Comparison of ENCODE assay signal across 9 cellular contexts in the genomic region with DNA sequence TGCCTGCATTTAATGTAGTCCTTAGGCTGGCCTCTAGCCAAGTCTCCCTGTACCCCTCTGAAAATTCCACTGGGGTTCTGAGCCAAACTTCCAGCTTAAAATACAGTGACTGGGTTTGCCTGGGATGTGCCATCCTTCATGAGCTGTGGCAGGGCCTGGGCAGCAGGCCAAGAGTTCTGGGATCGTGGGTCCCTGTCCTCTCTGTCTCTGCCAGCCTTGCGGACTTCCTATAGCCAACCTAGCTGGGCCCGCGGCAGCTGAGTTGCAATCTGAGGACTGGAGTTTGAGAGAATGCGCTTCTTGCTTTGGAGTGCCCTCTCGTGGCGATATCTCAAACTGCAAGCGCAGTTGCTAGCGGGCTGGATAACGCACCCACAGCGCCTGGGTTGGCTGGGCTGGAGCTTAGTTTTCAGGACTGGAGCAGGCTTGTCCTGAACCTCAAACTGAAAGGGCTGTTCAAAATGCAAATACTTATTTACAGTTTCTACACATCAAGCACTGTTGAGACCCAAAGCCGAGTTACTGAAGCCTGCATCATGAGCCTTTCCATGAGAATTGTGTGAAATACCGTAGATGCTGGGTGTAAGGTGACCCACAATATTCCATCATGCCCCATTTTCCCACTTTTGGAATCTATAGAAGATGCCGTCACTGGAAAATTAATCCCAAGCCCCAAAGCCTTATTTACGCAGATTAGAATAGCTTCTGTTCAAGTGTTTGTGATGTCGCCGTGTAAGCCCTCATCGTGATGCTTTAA. TPM values are rescaled to one million over a fixed set of nuclear protein-coding genes. Genes with fewer than 3 reads are reported as not detected.
A peak's percentile ranks its signal among the peaks of the same experiment; 100 is the strongest.
DNase-seq lines count a peak whose midpoint lies in the region; ATAC-seq, FAIRE-seq and TF ChIP-seq lines count a peak whose summit lies in the region.
"Had no signal": no experiment of that assay in that cellular context is flagged by ENCODE, and none has a peak within 500 bp of the region (broad histone marks: within the 10 kb centered on the region; RNA-seq: fewer than 3 reads in every experiment).

No MANE protein-coding gene starts in this region.

- no peak for FAIRE-seq in pancreas (lab: Jason Lieb, UNC)

- H3K4me3 ChIP-seq in SJCRH30 (no peak overlapping the region), gastroesophageal sphincter (no peak overlapping the region), pancreas (no peak overlapping the region), transverse colon (no peak overlapping the region)

- TF ChIP-seq CTCF in gastroesophageal sphincter (IDR thresholded peaks at IDR 0.05) (peak; percentile 92 to 98 (median 94)), pancreas (IDR thresholded peaks at IDR 0.05) (peak; percentile 93 to 97 (median 94)), transverse colon (IDR thresholded peaks at IDR 0.05) (peak; percentile 94 to 98 (median 97))

- H3K27me3 ChIP-seq in SJCRH30 (peaks cover 6% of the 10 kb centered on the region; the same call in 1 of the 2 replicates), gastroesophageal sphincter (peaks cover 4% of the 10 kb centered on the region), pancreas (no peaks in the 10 kb centered on the region), transverse colon (no peaks in the 10 kb centered on the region)

- TF ChIP-seq POLR2A in gastroesophageal sphincter (IDR thresholded peaks at IDR 0.05): no peak
- TF ChIP-seq POLR2A in transverse colon (IDR thresholded peaks at IDR 0.05): no peak

- ATAC-seq in GM21526 (IDR thresholded peaks at IDR 0.05; ENCODE audit: low FRiP score, unreplicated experiment): peak; percentile 56
- peak; percentile 85 for ATAC-seq in gastroesophageal sphincter
- peak; percentile 95 to 99 (median 98) for ATAC-seq in pancreas

- no peak overlapping the region for H3K27ac ChIP-seq in SJCRH30
- H3K27ac ChIP-seq in gastroesophageal sphincter: no peak overlapping the region
- H3K27ac ChIP-seq in pancreas: no peak overlapping the region
- H3K27ac ChIP-seq in transverse colon: no peak overlapping the region
- H3K27ac ChIP-seq: epithelial cell of prostate had no signal

- DNase-seq in DMS153 treated with DMSO at 0.1 percent for 48 hours (lab: John Stamatoyannopoulos, UW; ENCODE audit: unreplicated experiment) (peak; percentile 41), LoVo (ENCODE audit: low spot score) (peak; percentile 76), SJCRH30 (peak; percentile 85 to 93), pancreas (peak; percentile 73 to 97 (median 90)), transverse colon (peak; percentile 92)
- peak; percentile 74 for DNase-seq in activated effector memory CD4-positive, alpha-beta T cell treated with Interleukin-2 at 50 U/mL for 16 hours

- no peak for TF ChIP-seq EP300 in gastroesophageal sphincter (IDR thresholded peaks at IDR 0.05)
- TF ChIP-seq EP300 in transverse colon (IDR thresholded peaks at IDR 0.05; ENCODE audit: low read depth): no peak

- H3K9me3 ChIP-seq in SJCRH30 (replicated peaks) (peaks cover 7% of the 10 kb centered on the region), gastroesophageal sphincter (no peaks in the 10 kb centered on the region), pancreas (no peaks in the 10 kb centered on the region), transverse colon (no peaks in the 10 kb centered on the region)

- intact Hi-C loops in pancreas (cut with DNase I): loop anchor here in 2 of 3 donors (5.0 kb wide), 1 partner anchor 99 kb away; no protein-coding TSS in a partner anchor
- intact Hi-C loops in transverse colon (cut with DNase I; ENCODE audit: low total_unique reads): loop anchor here (5.0 kb wide), 1 partner anchor 99 kb away; no protein-coding TSS in a partner anchor

- WGBS in gastroesophageal sphincter (ENCODE audit: low coverage in 1 of 2), 2 donors: 56 to 64% methylated on average over 9 of the region's 18 CpGs
- 25 to 28% methylated on average over 18 of the region's 18 CpGs for WGBS in pancreas, 2 donors
- WGBS in transverse colon (ENCODE audit: low coverage in 1 of 2), 2 donors: 30 to 80% methylated on average over 1 to 18 of the region's 18 CpGs

- no peaks in the 10 kb centered on the region for H3K4me1 ChIP-seq in SJCRH30
- H3K4me1 ChIP-seq in gastroesophageal sphincter: peaks cover 0 to 8% (median 0%) of the 10 kb centered on the region in 3 donors
- H3K4me1 ChIP-seq in pancreas: no peaks in the 10 kb centered on the region
- no peaks in the 10 kb centered on the region for H3K4me1 ChIP-seq in transverse colon

- in situ Hi-C loops in transverse colon (cut with MboI; ENCODE audit: low pct_ligation_motif_present in 1 of 4, low pct_unique_long_range_greater_than_20kb in 1 of 4, low sequenced_read_pairs in 3 of 4): loop anchor here (5.0 to 10.0 kb wide), 3 partner anchors 94 to 102 kb away; no protein-coding TSS in a partner anchor

- H3K36me3 ChIP-seq in SJCRH30 (no peaks in the 10 kb centered on the region), gastroesophageal sphincter (no peaks in the 10 kb centered on the region), pancreas (no peaks in the 10 kb centered on the region), transverse colon (no peaks in the 10 kb centered on the region)

RNA-seq across cellular contexts. Expression of a gene that starts 7.3 kb away (rescaled TPM):
- 24.2 and 24.4 TPM in 2 replicates for total RNA-seq in SJCRH30 (2014; rRNA removed; shearing (Covaris generic))
- total RNA-seq in gastroesophageal sphincter (10 to 100 TPM; 25.7 to 67.2 (median 52.2) TPM), pancreas (10 to 100 TPM in 3 of 6 donors, 1 to 10 TPM in 3; 5.4 to 20.2 (median 10.0) TPM), transverse colon (100 to 1,000 TPM in 1 of 4 donors, 10 to 100 TPM in 2, not detected in 1; 32.8 to 108 (median 74.6) TPM)
- polyA plus RNA-seq in pancreas: 10 to 100 TPM; 38.7 to 90.7 TPM

RNA-seq across cellular contexts. Expression of a gene that starts 26.2 kb away (rescaled TPM):
- total RNA-seq in SJCRH30 (2014; rRNA removed; shearing (Covaris generic)): 0.55 and 0.81 TPM in 2 replicates
- total RNA-seq in gastroesophageal sphincter (100 to 1,000 TPM in 3 of 4 donors, 10 to 100 TPM in 1; 61.2 to 247 (median 175) TPM), pancreas (10 to 100 TPM in 4 of 6 donors, 1 to 10 TPM in 2; 8.1 to 21.4 (median 12.1) TPM), transverse colon (1,000 to 10,000 TPM in 1 of 4 donors, 100 to 1,000 TPM in 3; 124 to 1,625 (median 472) TPM)
- 10 to 100 TPM; 61.4 to 78.9 TPM for polyA plus RNA-seq in pancreas

RNA-seq across cellular contexts. Expression of a gene that starts 37.4 kb away (rescaled TPM):
- total RNA-seq in SJCRH30 (2014; rRNA removed; shearing (Covaris generic)): 35.5 and 47.1 TPM in 2 replicates
- total RNA-seq in gastroesophageal sphincter: 1 to 10 TPM in 2 of 4 donors, under 1 TPM in 2; 0.12 to 6.5 (median 1.4) TPM
- 1 to 10 TPM in 1 of 6 donors, under 1 TPM in 5; 0.56 to 1.3 (median 0.66) TPM for total RNA-seq in pancreas
- polyA plus RNA-seq in pancreas: 1 to 10 TPM in 1 of 2 donors, under 1 TPM in 1; 0.19 to 1.2 TPM
- not detected for total RNA-seq in transverse colon

RNA-seq across cellular contexts. Expression of a gene that starts 55.6 kb away (rescaled TPM):
- 9.5 and 11.9 TPM in 2 replicates for total RNA-seq in SJCRH30 (2014; rRNA removed; shearing (Covaris generic))
- total RNA-seq in gastroesophageal sphincter: 1 to 10 TPM; 3.4 to 9.3 (median 7.4) TPM
- total RNA-seq in pancreas: 1 to 10 TPM; 3.8 to 8.7 (median 6.8) TPM
- polyA plus RNA-seq in pancreas: 10 to 100 TPM; 14.1 to 14.3 TPM
- 10 to 100 TPM in 3 of 4 donors, not detected in 1; 12.3 to 21.3 (median 17.9) TPM for total RNA-seq in transverse colon

RNA-seq across cellular contexts. Expression of a gene that starts 55.8 kb away (rescaled TPM):
- 187 and 191 TPM in 2 replicates for total RNA-seq in SJCRH30 (2014; rRNA removed; shearing (Covaris generic))
- total RNA-seq in gastroesophageal sphincter: 100 to 1,000 TPM; 182 to 252 (median 201) TPM
- total RNA-seq in pancreas: 10 to 100 TPM; 55.9 to 86.4 (median 68.0) TPM
- polyA plus RNA-seq in pancreas: 100 to 1,000 TPM in 1 of 2 donors, 10 to 100 TPM in 1; 60.7 to 111 TPM
- total RNA-seq in transverse colon: 100 to 1,000 TPM in 1 of 4 donors, 10 to 100 TPM in 3; 70.2 to 319 (median 87.7) TPM

Comparison
In these comparisons a context has a peak if more than half of its experiments do, and no peak if none do; other contexts are left out.
1. DNase-seq: peak in every context shown above with its lines; median percentile 92 in transverse colon; 90 in pancreas; 89 in SJCRH30; 76 in LoVo; 74 in activated effector memory CD4-positive, alpha-beta T cell treated with Interleukin-2 at 50 U/mL for 16 hours; 41 in DMS153 treated with DMSO at 0.1 percent for 48 hours.